In the genomic region with DNA sequence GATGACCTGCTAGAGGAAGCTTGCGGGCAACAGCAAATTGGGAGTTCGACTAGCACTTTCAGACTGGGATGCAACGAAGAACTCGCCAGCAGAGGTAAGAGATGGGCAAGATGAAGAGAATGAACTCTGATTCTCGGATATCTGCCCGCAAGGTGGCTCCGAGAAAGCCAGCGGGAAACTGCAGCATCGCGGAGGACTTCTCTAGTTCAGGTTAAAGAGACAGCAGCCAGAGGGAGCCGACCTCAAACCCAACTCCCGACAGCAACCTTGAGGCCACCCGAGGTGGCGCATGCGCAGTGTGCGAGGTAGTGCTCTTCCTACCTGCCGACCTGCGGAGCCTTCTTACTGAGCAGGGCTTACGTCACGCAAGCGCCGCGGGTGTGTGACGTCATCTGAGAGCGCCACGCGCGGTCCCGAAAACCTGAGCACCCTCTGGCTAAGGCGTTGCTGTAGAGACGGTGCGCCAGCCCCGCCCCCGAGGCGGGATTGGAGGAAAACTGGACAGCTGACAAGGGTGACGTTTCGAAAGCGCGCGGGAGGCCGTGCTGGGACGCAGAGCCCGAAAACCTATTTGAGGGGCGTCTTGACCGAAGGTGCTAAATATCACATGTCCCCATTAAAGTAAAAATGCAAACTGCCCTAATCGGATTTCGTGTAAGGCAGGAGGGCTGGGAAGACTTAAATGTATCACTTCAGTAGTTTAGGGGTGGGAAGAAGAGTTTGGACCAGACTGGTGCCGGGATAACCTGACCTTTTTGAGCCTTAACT, we compare ENCODE assay signal across 8 cellular contexts.
A peak's percentile ranks its signal among the peaks of the same experiment; 100 is the strongest.
DNase-seq lines count a peak whose midpoint lies in the region; TF ChIP-seq lines count a peak whose summit lies in the region.

No MANE protein-coding gene starts in this region.

- H3K9me3 Mint-ChIP-seq in HFFc6, result no peaks in the 10 kb centered on the region

- H3K27ac ChIP-seq in neutrophil, result peak overlapping the region; percentile 70
- peak overlapping the region; percentile 89 for H3K27ac ChIP-seq in substantia nigra (ENCODE audit: low read depth, low read length, poor library complexity, severe bottlenecking)

- H3K4me1 ChIP-seq in neutrophil (ENCODE audit: control insufficient read depth in 1 of 2, insufficient read depth in 1 of 2, low read depth in 1 of 2, low read length in 1 of 2), result peaks cover 28 to 30% of the 10 kb centered on the region in 2 experiments

- peak; percentile 94 for DNase-seq in GM04504 (ENCODE audit: low read depth)
- DNase-seq in HFFc6, result peak; percentile 98
- DNase-seq in NB4 (ENCODE audit: low read depth), result peak; percentile 98
- DNase-seq in SK-N-DZ (ENCODE audit: low spot score), result peak; percentile 97
- peak; percentile 99 for DNase-seq in activated naive CD4-positive, alpha-beta T cell treated with anti-CD3 and anti-CD28 coated beads, Interleukin-2, amount 50 U/mL, for 16 hours
- peak; percentile 95 for DNase-seq in germinal center (ENCODE audit: low spot score)
- DNase-seq in substantia nigra (lab: John Stamatoyannopoulos, UW), result peak; percentile 88 to 99 (median 97)

- peak; percentile 84 for TF ChIP-seq POLR2A in NB4 (IDR thresholded peaks at IDR 0.05; ENCODE audit: extremely low read depth, insufficient read length)

- H3K36me3 Mint-ChIP-seq in HFFc6 (ENCODE audit: low read depth), result no peaks in the 10 kb centered on the region

- peak overlapping the region; percentile 87 for H3K27ac Mint-ChIP-seq in HFFc6

- no peaks in the 10 kb centered on the region for H3K36me3 ChIP-seq in neutrophil

- peak overlapping the region; percentile 61 for H3K4me3 ChIP-seq in NB4 (ENCODE audit: low read depth, low read length)
- peak overlapping the region; percentile 66 to 89 for H3K4me3 ChIP-seq in neutrophil (ENCODE audit: low read depth in 1 of 2, low read length in 1 of 2)

- TF ChIP-seq CTCF in HFFc6 (IDR thresholded peaks at IDR 0.05) (no peak; the same call in none of the 2 replicates), NB4 (IDR thresholded peaks at IDR 0.05; ENCODE audit: low read depth, low read length) (no peak), neutrophil (IDR thresholded peaks at IDR 0.05) (peak; percentile 48)

- H3K4me3 Mint-ChIP-seq in HFFc6, result peak overlapping the region; percentile 90

- no peaks in the 10 kb centered on the region for H3K9me3 ChIP-seq in neutrophil

- H3K4me1 Mint-ChIP-seq in HFFc6 (ENCODE audit: low read depth), result peaks cover 23% of the 10 kb centered on the region

- H3K27me3 Mint-ChIP-seq in HFFc6 (ENCODE audit: insufficient read depth), result peaks cover 18% of the 10 kb centered on the region

- peaks cover 10% of the 10 kb centered on the region for H3K27me3 ChIP-seq in neutrophil

Comparison
In these comparisons a context has a peak if more than half of its experiments do, and no peak if none do; other contexts are left out.
1. Peak in every context shown above with its lines: DNase-seq, H3K4me3 ChIP-seq and H3K27ac ChIP-seq.